In genomic region chr13:98443329-98443728, GRCh38 we compare ENCODE assay signal across 10 cellular contexts.
A peak's percentile ranks its signal among the peaks of the same experiment; 100 is the strongest.
DNase-seq lines count a peak whose midpoint lies in the region; ATAC-seq and FAIRE-seq lines count a peak whose summit lies in the region.
"Had no signal": no experiment of that assay in that cellular context is flagged by ENCODE, and none has a peak within 500 bp of the region (broad histone marks: within the 10 kb centered on the region; RNA-seq: fewer than 3 reads in every experiment).

No MANE protein-coding gene starts in this region.

- ATAC-seq in HG03095 (IDR thresholded peaks at IDR 0.05; ENCODE audit: unreplicated experiment) (no peak), GM18858 (IDR thresholded peaks at IDR 0.05; ENCODE audit: unreplicated experiment) (no peak), HG02678 (IDR thresholded peaks at IDR 0.05; ENCODE audit: unreplicated experiment) (no peak)

- no peak for FAIRE-seq in RCC 7860 (lab: Jason Lieb, UNC)
- FAIRE-seq: frontal cortex, GM19239 had no signal

- peak; percentile 93 for DNase-seq in GM03348 (ENCODE audit: low spot score)
- peak; percentile 64 for DNase-seq in RCC 7860 (ENCODE audit: low spot score)
- peak; percentile 23 for DNase-seq in fibroblast of gingiva (ENCODE audit: low read depth)
- DNase-seq in renal cortical epithelial cell (ENCODE audit: low read depth), result peak; percentile 51
- DNase-seq in RPMI8226, result no peak
